Comparison of ENCODE assay signal across 1 cellular context in the genomic region with DNA sequence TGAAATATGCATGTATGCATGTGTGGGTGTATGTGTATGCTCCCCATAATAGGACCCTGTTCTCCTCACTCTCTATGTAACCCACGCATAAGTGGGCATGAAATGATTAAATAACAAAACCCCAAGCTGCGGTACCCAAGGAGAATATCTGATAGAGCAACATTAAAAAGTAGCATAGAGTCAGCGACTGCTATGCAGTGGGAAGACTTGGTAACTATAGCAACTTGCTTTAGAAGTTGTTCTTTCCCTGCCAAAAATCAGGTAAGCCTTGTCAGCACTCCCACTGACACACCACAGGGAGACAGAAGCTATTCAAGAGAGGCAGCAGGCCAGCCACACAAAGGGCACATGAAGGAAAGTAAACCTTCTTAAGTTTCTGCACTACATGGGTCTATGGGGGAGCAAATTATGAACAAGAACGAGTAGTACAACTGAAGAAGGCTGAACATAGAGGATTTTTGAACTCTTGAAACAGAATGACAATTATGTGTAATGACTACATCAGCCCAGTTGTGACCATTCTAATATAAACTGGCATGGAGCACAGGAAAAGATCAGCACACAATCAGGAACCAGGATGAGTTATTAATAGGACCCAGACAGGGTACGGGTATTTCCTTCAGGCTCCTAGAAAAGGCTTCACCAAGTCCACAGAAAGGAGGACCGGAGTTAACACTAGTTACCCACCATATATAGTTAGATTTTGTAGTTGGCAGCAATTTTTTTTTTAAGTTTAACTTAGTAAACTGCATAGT.
TF ChIP-seq lines count a peak whose summit lies in the region.

No MANE protein-coding gene starts in this region.

TF ChIP-seq in H1, 55 proteins besides CTCF, POLR2A, EP300 and RAD21:
- TF ChIP-seq BCL11A (IDR thresholded peaks at IDR 0.05; ENCODE audit: low read depth in 2 of 2, low read length in 2 of 2), result no peak
- no peak for TF ChIP-seq BRCA1 (IDR thresholded peaks at IDR 0.05; ENCODE audit: low read depth, low read length)
- no peak for TF ChIP-seq TAF1 (IDR thresholded peaks at IDR 0.05; ENCODE audit: low read depth, low read length)
- TF ChIP-seq KDM4A (IDR thresholded peaks at IDR 0.05; ENCODE audit: low read depth, low read length, severe bottlenecking), result no peak
- TF ChIP-seq BACH1 (IDR thresholded peaks at IDR 0.05; ENCODE audit: low read length), result no peak
- TF ChIP-seq SIRT6 (IDR thresholded peaks at IDR 0.05; ENCODE audit: low read length), result no peak
- TF ChIP-seq YY1 (IDR thresholded peaks at IDR 0.05; ENCODE audit: low read depth, low read length), result no peak
- no peak for TF ChIP-seq CBX8 (IDR thresholded peaks at IDR 0.05; ENCODE audit: borderline replicate concordance, low read depth, low read length)
- no peak for TF ChIP-seq HDAC6 (IDR thresholded peaks at IDR 0.05; ENCODE audit: low read depth, low read length)
- no peak for TF ChIP-seq EZH2 (IDR thresholded peaks at IDR 0.05; ENCODE audit: low read depth, low read length, severe bottlenecking)
- TF ChIP-seq SAP30 (IDR thresholded peaks at IDR 0.05; ENCODE audit: insufficient read depth, insufficient replicate concordance, low read length), result no peak
- TF ChIP-seq CBX5 (IDR thresholded peaks at IDR 0.05; ENCODE audit: low read depth, low read length), result no peak
- no peak for TF ChIP-seq SIN3A (conservative IDR thresholded peaks at IDR 0.05 in 1 of 2, IDR thresholded peaks at IDR 0.05 in 1 of 2; ENCODE audit: low read depth in 1 of 2, low read length in 2 of 2)
- no peak for TF ChIP-seq CHD1 (IDR thresholded peaks at IDR 0.05; ENCODE audit: low read depth, low read length)
- TF ChIP-seq RNF2 (IDR thresholded peaks at IDR 0.05; ENCODE audit: borderline replicate concordance, low read depth, low read length, missing control alignments, poor library complexity, severe bottlenecking), result no peak
- TF ChIP-seq RFX5 (IDR thresholded peaks at IDR 0.05; ENCODE audit: borderline replicate concordance, low read depth, low read length), result no peak
- no peak for TF ChIP-seq NRF1 (IDR thresholded peaks at IDR 0.05; ENCODE audit: low read depth, low read length)
- no peak for TF ChIP-seq CHD2 (IDR thresholded peaks at IDR 0.05; ENCODE audit: low read length)
